In genomic region chr9:127873886-127874285, GRCh38 we compare ENCODE assay signal across 13 cellular contexts. TPM values are rescaled to one million over a fixed set of nuclear protein-coding genes. Genes with fewer than 3 reads are reported as not detected.
DNase-seq lines count a peak whose midpoint lies in the region; ATAC-seq and TF ChIP-seq lines count a peak whose summit lies in the region.
"Had no signal": no experiment of that assay in that cellular context is flagged by ENCODE, and none has a peak within 500 bp of the region (broad histone marks: within the 10 kb centered on the region; RNA-seq: fewer than 3 reads in every experiment).

No MANE protein-coding gene starts in this region.

- H3K27ac Mint-ChIP-seq in activated naive CD4-positive, alpha-beta T cell treated with anti-CD3 and anti-CD28 coated beads, Interleukin-2, amount 50 U/mL, for 72 hours = no peak overlapping the region
- H3K27ac Mint-ChIP-seq: activated naive CD8-positive, alpha-beta T cell treated with anti-CD3 and anti-CD28 coated beads for 36 hours had no signal

- H3K9me3 Mint-ChIP-seq in activated naive CD4-positive, alpha-beta T cell treated with anti-CD3 and anti-CD28 coated beads, Interleukin-2, amount 50 U/mL, for 72 hours = no peaks in the 10 kb centered on the region
- H3K9me3 Mint-ChIP-seq: activated naive CD8-positive, alpha-beta T cell treated with anti-CD3 and anti-CD28 coated beads for 36 hours had no signal

- peak; percentile 18 to 70 (median 52) for ATAC-seq in heart right ventricle
- ATAC-seq in activated naive CD4-positive, alpha-beta T cell treated with anti-CD3 and anti-CD28 coated beads, Interleukin-2, amount 50 U/mL, for 72 hours = no peak
- ATAC-seq: Panc1 had no signal

- no peak for TF ChIP-seq CTCF in AG10803 (conservative IDR thresholded peaks at IDR 0.05; ENCODE audit: low read length)
- TF ChIP-seq CTCF in heart right ventricle (IDR thresholded peaks at IDR 0.05) = no peak

- peaks cover 0 to 12% (median 0%) of the 10 kb centered on the region in 7 donors for H3K27me3 ChIP-seq in heart right ventricle

- peak; percentile 66 for DNase-seq in AG10803 (ENCODE audit: low read depth)
- peak; percentile 75 for DNase-seq in astrocyte of the hippocampus (ENCODE audit: low read depth, low spot score)
- DNase-seq in heart right ventricle = peak; percentile 77 to 86
- DNase-seq in pons (ENCODE audit: low spot score) = peak; percentile 82
- DNase-seq in effector CD8-positive, alpha-beta T cell (lab: John Stamatoyannopoulos, UW) = no peak
- no peak for DNase-seq in activated naive CD4-positive, alpha-beta T cell treated with anti-CD3 and anti-CD28 coated beads, Interleukin-2, amount 50 U/mL, for 72 hours (ENCODE audit: low spot score in 2 of 2)
- no peak for DNase-seq in effector CD4-positive, alpha-beta T cell
- DNase-seq in activated CD4-positive, alpha-beta T cell treated with anti-CD3 and anti-CD28 coated beads for 1 hour = no peak
- DNase-seq: activated CD4-positive, alpha-beta T cell treated with anti-CD3 and anti-CD28 coated beads for 4 hours; activated naive CD8-positive, alpha-beta T cell treated with anti-CD3 and anti-CD28 coated beads for 36 hours; Kasumi-1 had no signal

- H3K36me3 ChIP-seq in heart right ventricle = peaks cover 0 to 45% (median 17%) of the 10 kb centered on the region in 9 donors

- peak overlapping the region; percentile 24 to 93 (median 78) for H3K27ac ChIP-seq in heart right ventricle
- H3K27ac ChIP-seq: parathyroid adenoma had no signal

- peaks cover 18 to 79% (median 60%) of the 10 kb centered on the region in 9 donors for H3K4me1 ChIP-seq in heart right ventricle
- H3K4me1 ChIP-seq: parathyroid adenoma had no signal

- no peaks in the 10 kb centered on the region for H3K9me3 ChIP-seq in heart right ventricle

- no peak overlapping the region for H3K4me3 ChIP-seq in AG10803 (ENCODE audit: low read length)
- H3K4me3 ChIP-seq in heart right ventricle = peak overlapping the region in 7 of 10 donors; percentile 2 to 75 (median 69)

- H3K36me3 Mint-ChIP-seq in activated naive CD4-positive, alpha-beta T cell treated with anti-CD3 and anti-CD28 coated beads, Interleukin-2, amount 50 U/mL, for 72 hours = no peaks in the 10 kb centered on the region
- H3K36me3 Mint-ChIP-seq: activated naive CD8-positive, alpha-beta T cell treated with anti-CD3 and anti-CD28 coated beads for 36 hours had no signal

- intact Hi-C loops in heart right ventricle (cut with DNase I) = loop anchor here (5.0 to 10.0 kb wide), 11 partner anchors 43 to 282 kb away; partner anchors contain the start of genes CDK9 (in 4 of the 10), TOR2A (in 4 of the 10), FPGS (in 2 of the 10) and ST6GALNAC4 (in 2 of the 10)

- 35 to 37% methylated on average over 10 of the region's 10 CpGs for WGBS in heart right ventricle, 2 donors

RNA-seq across cellular contexts. Expression of gene AK1, which starts 3.6 kb away (rescaled TPM):
- total RNA-seq in heart right ventricle = 100 to 1,000 TPM; 553 to 918 (median 731) TPM
- polyA plus RNA-seq in heart right ventricle = 1,000 to 10,000 TPM in 1 of 2 donors, 100 to 1,000 TPM in 1; 500 to 1,050 TPM
- 10 to 100 TPM; 19.0 to 31.3 TPM for total RNA-seq in activated naive CD4-positive, alpha-beta T cell treated with anti-CD3 and anti-CD28 coated beads, Interleukin-2, amount 50 U/mL, for 72 hours

RNA-seq across cellular contexts. Expression of gene ENG, which starts 19.4 kb away (rescaled TPM):
- total RNA-seq in heart right ventricle = 100 to 1,000 TPM in 8 of 10 donors, 10 to 100 TPM in 2; 76.8 to 263 (median 137) TPM
- 100 to 1,000 TPM; 199 to 310 TPM for polyA plus RNA-seq in heart right ventricle
- 10 to 100 TPM; 12.9 to 24.1 TPM for total RNA-seq in activated naive CD4-positive, alpha-beta T cell treated with anti-CD3 and anti-CD28 coated beads, Interleukin-2, amount 50 U/mL, for 72 hours

RNA-seq across cellular contexts. Expression of gene ST6GALNAC6, which starts 25.5 kb away (rescaled TPM):
- total RNA-seq in heart right ventricle = 10 to 100 TPM; 32.8 to 52.0 (median 44.7) TPM
- polyA plus RNA-seq in heart right ventricle = 10 to 100 TPM; 33.0 to 40.5 TPM
- total RNA-seq in activated naive CD4-positive, alpha-beta T cell treated with anti-CD3 and anti-CD28 coated beads, Interleukin-2, amount 50 U/mL, for 72 hours = 10 to 100 TPM; 55.2 to 56.1 TPM

RNA-seq across cellular contexts. Expression of gene ST6GALNAC4, which starts 43.0 kb away (rescaled TPM):
- 10 to 100 TPM; 23.2 to 52.9 (median 33.9) TPM for total RNA-seq in heart right ventricle
- polyA plus RNA-seq in heart right ventricle = 10 to 100 TPM; 10.8 to 48.6 TPM
- total RNA-seq in activated naive CD4-positive, alpha-beta T cell treated with anti-CD3 and anti-CD28 coated beads, Interleukin-2, amount 50 U/mL, for 72 hours = 10 to 100 TPM; 24.5 to 43.2 TPM

RNA-seq across cellular contexts. Expression of gene PIP5KL1, which starts 56.7 kb away (rescaled TPM):
- under 1 TPM in 7 of 10 donors, not detected in 3; 0.25 to 0.59 (median 0.47) TPM for total RNA-seq in heart right ventricle
- under 1 TPM in 1 of 2 donors, not detected in 1; 0.28 TPM for polyA plus RNA-seq in heart right ventricle
- 1 to 10 TPM; 4.0 to 6.8 TPM for total RNA-seq in activated naive CD4-positive, alpha-beta T cell treated with anti-CD3 and anti-CD28 coated beads, Interleukin-2, amount 50 U/mL, for 72 hours

Comparison
In these comparisons a context has a peak if more than half of its experiments do, and no peak if none do; other contexts are left out.
1. DNase-seq: peak in AG10803 (single experiment), astrocyte of the hippocampus (single experiment), heart right ventricle (2 of 2) and pons (single experiment); none in effector CD8-positive, alpha-beta T cell (single experiment), activated naive CD4-positive, alpha-beta T cell treated with anti-CD3 and anti-CD28 coated beads, Interleukin-2, amount 50 U/mL, for 72 hours (0 of 2), effector CD4-positive, alpha-beta T cell (single experiment) and activated CD4-positive, alpha-beta T cell treated with anti-CD3 and anti-CD28 coated beads for 1 hour (single experiment).
2. ATAC-seq: peak in heart right ventricle (8 of 8); none in activated naive CD4-positive, alpha-beta T cell treated with anti-CD3 and anti-CD28 coated beads, Interleukin-2, amount 50 U/mL, for 72 hours (0 of 2).
3. RNA of gene AK1, which starts 3.6 kb away (total RNA-seq): 553 to 918 TPM in heart right ventricle; 19.0 to 31.3 TPM in activated naive CD4-positive, alpha-beta T cell treated with anti-CD3 and anti-CD28 coated beads, Interleukin-2, amount 50 U/mL, for 72 hours; every median in the first group is over 10 times any median in the second.